1 cellular context compared by ENCODE assay signal in genomic region chr3:190169243-190169642, GRCh38.
TF ChIP-seq lines count a peak whose summit lies in the region.

No MANE protein-coding gene starts in this region.

TF ChIP-seq in H1, 55 proteins besides CTCF, POLR2A, EP300 and RAD21 (continued from another document):
- TF ChIP-seq CHD7 (IDR thresholded peaks at IDR 0.05; ENCODE audit: insufficient replicate concordance, low read length) (no peak), CBX5 (IDR thresholded peaks at IDR 0.05; ENCODE audit: low read depth, low read length) (no peak), RXRA (IDR thresholded peaks at IDR 0.05; ENCODE audit: insufficient read depth, low read depth, low read length) (no peak)
